In the genomic region with DNA sequence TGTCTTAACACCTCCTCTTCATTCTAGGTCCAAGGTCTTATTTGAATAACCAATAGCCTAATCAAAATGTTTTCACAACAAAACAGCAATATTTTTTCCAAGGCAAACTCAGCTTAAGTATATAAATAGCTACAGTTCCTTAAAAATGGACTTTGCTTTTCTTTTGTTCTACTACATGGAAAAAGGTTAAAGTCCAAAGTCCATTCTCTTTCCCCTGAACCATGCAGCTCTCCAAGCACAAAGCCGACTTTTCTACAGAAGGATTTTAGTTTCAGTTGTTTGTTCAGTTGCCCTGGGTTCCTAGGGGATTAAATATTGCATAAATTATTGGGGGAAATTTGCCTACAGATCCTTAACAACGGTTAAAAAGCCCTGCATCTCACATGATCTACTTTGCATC, we compare ENCODE assay signal across 20 cellular contexts.
DNase-seq lines count a peak whose midpoint lies in the region; ATAC-seq and TF ChIP-seq lines count a peak whose summit lies in the region.
"Had no signal": no experiment of that assay in that cellular context is flagged by ENCODE, and none has a peak within 500 bp of the region (broad histone marks: within the 10 kb centered on the region; RNA-seq: fewer than 3 reads in every experiment).

No MANE protein-coding gene starts in this region.

- H3K27ac ChIP-seq in hepatocyte, result peak overlapping the region; percentile 16

- H3K4me2 ChIP-seq in hepatocyte, result no peak overlapping the region

- no peak overlapping the region for H3K4me3 ChIP-seq in hepatocyte
- H3K4me3 ChIP-seq in foreskin fibroblast (ENCODE audit: low read depth in 1 of 2, low read length in 2 of 2), result no peak overlapping the region
- H3K4me3 ChIP-seq: K562 had no signal

- H3K4me1 ChIP-seq in hepatocyte (ENCODE audit: insufficient read depth), result peaks cover 33% of the 10 kb centered on the region

- ATAC-seq in GM21367 (IDR thresholded peaks at IDR 0.05; ENCODE audit: unreplicated experiment) (no peak), HG03025 (IDR thresholded peaks at IDR 0.05; ENCODE audit: low FRiP score, unreplicated experiment) (no peak)
- ATAC-seq: K562 had no signal

- H3K9me3 ChIP-seq in hepatocyte (ENCODE audit: low read depth), result no peaks in the 10 kb centered on the region
- H3K9me3 ChIP-seq: Caco-2 had no signal

- no peaks in the 10 kb centered on the region for H3K79me2 ChIP-seq in hepatocyte

- no peaks in the 10 kb centered on the region for H3K9me2 ChIP-seq in hepatocyte (replicated peaks; ENCODE audit: insufficient read depth)

- no peak overlapping the region for H2AFZ ChIP-seq in hepatocyte

- no peaks in the 10 kb centered on the region for H3K27me3 ChIP-seq in hepatocyte

- 56% methylated on average over 2 of the region's 2 CpGs for WGBS in hepatocyte (ENCODE audit: low lambda C conversion rate, missing lambda C conversion rate)

- no peaks in the 10 kb centered on the region for H4K20me1 ChIP-seq in hepatocyte (ENCODE audit: insufficient read depth, poor library complexity, severe bottlenecking)

- no peaks in the 10 kb centered on the region for H3K36me3 ChIP-seq in hepatocyte (replicated peaks; ENCODE audit: insufficient read depth, low read depth)

- DNase-seq in DMS53 (lab: John Stamatoyannopoulos, UW) (peak; percentile 87), NCI-H146 treated with DMSO at 0.1 percent for 48 hours (lab: John Stamatoyannopoulos, UW; ENCODE audit: unreplicated experiment) (peak; percentile 42), hepatocyte (ENCODE audit: low spot score) (peak; percentile 39), renal cortical epithelial cell (ENCODE audit: low read depth) (peak; percentile 55), germinal center (ENCODE audit: low spot score) (no peak), foreskin fibroblast (no peak)
- DNase-seq: Caco-2; CD4-positive, CD25-positive, alpha-beta regulatory T cell; DMS 273 treated with DMSO at 0.1 percent for 48 hours; MM.1S; NCI-H1092; NCI-H1436; NCI-H2029; NCI-H226; NCI-H510A treated with DMSO at 0.1 percent for 48 hours; OCI-M1; Right ventricle myocardium superior had no signal

- TF ChIP-seq CTCF in hepatocyte (IDR thresholded peaks at IDR 0.05; ENCODE audit: poor library complexity), result no peak
- TF ChIP-seq CTCF in foreskin fibroblast (IDR thresholded peaks at IDR 0.05; ENCODE audit: low read depth, low read length), result no peak

Comparison
In these comparisons a context has a peak if more than half of its experiments do, and no peak if none do; other contexts are left out.
1. DNase-seq: peak in DMS53 (single experiment), NCI-H146 treated with DMSO at 0.1 percent for 48 hours (single experiment), hepatocyte (single experiment) and renal cortical epithelial cell (single experiment); none in germinal center (single experiment) and foreskin fibroblast (0 of 2).